Comparison of ENCODE assay signal across 9 cellular contexts in the genomic region with DNA sequence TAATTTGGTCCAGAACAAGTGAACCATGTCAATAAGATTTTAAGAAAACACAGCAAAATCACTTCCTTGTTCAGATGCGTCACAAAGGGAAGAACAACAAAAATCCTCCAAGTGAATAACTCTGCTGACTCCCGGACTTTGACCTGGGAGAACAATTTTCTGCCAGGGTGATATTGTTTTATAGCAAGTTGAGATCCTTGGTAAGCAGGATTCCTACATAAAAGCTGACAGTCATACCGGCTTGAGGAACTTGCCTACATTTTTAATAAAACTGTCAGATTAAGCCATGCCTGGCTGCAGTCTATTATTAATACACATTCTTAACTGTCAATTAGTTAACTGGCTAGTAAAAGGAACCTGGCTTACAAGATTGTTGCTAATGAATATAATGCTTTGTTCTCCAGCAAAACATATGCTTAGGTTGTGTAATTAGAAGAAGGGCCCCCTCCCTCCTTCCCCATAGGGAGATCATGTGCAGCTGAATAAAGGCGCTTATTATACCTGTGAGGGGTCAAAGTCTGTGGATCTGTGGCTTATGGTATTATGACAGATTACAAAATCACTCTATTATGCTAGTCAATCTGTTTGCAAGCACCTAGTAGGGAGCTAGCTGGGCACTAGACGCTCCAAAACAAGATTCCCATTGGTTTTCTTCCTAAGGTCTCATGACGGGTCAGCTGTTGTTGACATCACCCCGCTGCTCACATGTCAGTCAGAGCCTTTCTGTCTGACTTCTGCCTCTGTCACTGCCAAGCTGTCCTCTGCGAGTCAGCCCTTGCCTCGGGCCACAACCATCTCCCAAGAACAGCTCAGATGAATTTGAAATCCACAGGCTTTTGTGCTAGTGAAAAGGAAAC. TPM values are rescaled to one million over a fixed set of nuclear protein-coding genes. Genes with fewer than 3 reads are reported as not detected.
DNase-seq lines count a peak whose midpoint lies in the region; ATAC-seq, FAIRE-seq and TF ChIP-seq lines count a peak whose summit lies in the region.
"Had no signal": no experiment of that assay in that cellular context is flagged by ENCODE, and none has a peak within 500 bp of the region (broad histone marks: within the 10 kb centered on the region; RNA-seq: fewer than 3 reads in every experiment).

No MANE protein-coding gene starts in this region.

- H3K4me1 ChIP-seq in OCI-LY3 (ENCODE audit: low read length) (peaks cover 6% of the 10 kb centered on the region), esophagus (ENCODE audit: control insufficient read depth in 2 of 2, insufficient read depth in 2 of 2, low read length in 1 of 2) (no peaks in the 10 kb centered on the region), sigmoid colon (no peaks in the 10 kb centered on the region)

- H3K27ac ChIP-seq in OCI-LY3 (ENCODE audit: low read length) (no peak overlapping the region), esophagus (ENCODE audit: low read depth in 2 of 2, low read length in 1 of 2) (peak overlapping the region; percentile 39 to 47), sigmoid colon (no peak overlapping the region)

- no peaks in the 10 kb centered on the region for H3K79me2 ChIP-seq in OCI-LY3 (ENCODE audit: low read length)

- TF ChIP-seq EP300 in sigmoid colon (IDR thresholded peaks at IDR 0.05): no peak

- no peak for TF ChIP-seq POLR2A in sigmoid colon (IDR thresholded peaks at IDR 0.05)

- POLR2A ChIA-PET in T-cell (lab: Charles Lee): no interaction called here

- WGBS in esophagus, 2 donors: 25 to 34% methylated on average over 9 of the region's 9 CpGs
- WGBS in sigmoid colon, 2 donors: 13 to 54% methylated on average over 9 of the region's 9 CpGs

- no peak for TF ChIP-seq CTCF in OCI-LY3 (IDR thresholded peaks at IDR 0.05; ENCODE audit: low read depth, low read length)
- no peak for TF ChIP-seq CTCF in neural crest cell (conservative IDR thresholded peaks at IDR 0.05)
- TF ChIP-seq CTCF in sigmoid colon (IDR thresholded peaks at IDR 0.05): no peak

- H3K36me3 Mint-ChIP-seq in neural crest cell (ENCODE audit: low read depth) (peaks cover 2% of the 10 kb centered on the region), T-cell (no peaks in the 10 kb centered on the region)
- H3K36me3 Mint-ChIP-seq: activated naive CD8-positive, alpha-beta T cell had no signal

- peak overlapping the region; percentile 26; the same call in 1 of the 2 replicates for H3K4me2 ChIP-seq in OCI-LY3 (ENCODE audit: low read length)

- H3K27ac Mint-ChIP-seq in neural crest cell (ENCODE audit: unreplicated experiment) (peak overlapping the region; percentile 67), T-cell (no peak overlapping the region)
- H3K27ac Mint-ChIP-seq: activated naive CD8-positive, alpha-beta T cell had no signal

- H3K4me3 ChIP-seq in OCI-LY3 (ENCODE audit: low read length): no peak overlapping the region
- no peak overlapping the region for H3K4me3 ChIP-seq in esophagus (ENCODE audit: low read depth in 1 of 2, low read length in 2 of 2)
- H3K4me3 ChIP-seq in sigmoid colon: no peak overlapping the region

- no peak overlapping the region for H3K9ac ChIP-seq in OCI-LY3 (ENCODE audit: low read length)

- FAIRE-seq in GM19239 (lab: Jason Lieb, UNC): no peak

- no peak for ATAC-seq in T-cell (replicated peaks in 1 of 4)

- no peaks in the 10 kb centered on the region for H3K36me3 ChIP-seq in OCI-LY3 (replicated peaks; ENCODE audit: low read depth, low read length)
- no peaks in the 10 kb centered on the region for H3K36me3 ChIP-seq in esophagus (ENCODE audit: control insufficient read depth in 2 of 2, insufficient read depth in 2 of 2, low read length in 1 of 2)
- H3K36me3 ChIP-seq in sigmoid colon: no peaks in the 10 kb centered on the region

- no peaks in the 10 kb centered on the region for H3K9me3 ChIP-seq in OCI-LY3 (ENCODE audit: insufficient read depth, low read length)
- no peaks in the 10 kb centered on the region for H3K9me3 ChIP-seq in esophagus (ENCODE audit: control insufficient read depth in 2 of 2, insufficient read depth in 1 of 2, low read depth in 1 of 2, low read length in 1 of 2)
- no peaks in the 10 kb centered on the region for H3K9me3 ChIP-seq in sigmoid colon

- H3K27me3 Mint-ChIP-seq in neural crest cell (ENCODE audit: low read depth): no peaks in the 10 kb centered on the region
- no peaks in the 10 kb centered on the region for H3K27me3 Mint-ChIP-seq in T-cell

- peak overlapping the region; percentile 88 for H2AFZ ChIP-seq in OCI-LY3 (ENCODE audit: low read depth, low read length)

- H3K4me3 Mint-ChIP-seq in neural crest cell: peak overlapping the region; percentile 4
- no peak overlapping the region for H3K4me3 Mint-ChIP-seq in T-cell
- H3K4me3 Mint-ChIP-seq: activated naive CD8-positive, alpha-beta T cell had no signal

- CTCF ChIA-PET in T-cell (lab: Charles Lee): no interaction called here

- DNase-seq in ELF-1 (ENCODE audit: low read depth, low spot score) (peak; percentile 89), neural crest cell (ENCODE audit: low read depth, low spot score) (peak; percentile 50), T-cell (no peak), sigmoid colon (no peak), mesenteric fat pad (ENCODE audit: low spot score) (no peak), GM19239 (ENCODE audit: insufficient read length, low spot score) (no peak)

- H3K4me1 Mint-ChIP-seq in neural crest cell (peaks cover 32% of the 10 kb centered on the region), T-cell (no peaks in the 10 kb centered on the region)

- H3K9me3 Mint-ChIP-seq in neural crest cell: no peaks in the 10 kb centered on the region
- H3K9me3 Mint-ChIP-seq in T-cell: no peaks in the 10 kb centered on the region

- H3K27me3 ChIP-seq in OCI-LY3 (ENCODE audit: low read depth, low read length) (no peaks in the 10 kb centered on the region), esophagus (ENCODE audit: control insufficient read depth in 1 of 2, insufficient read depth in 2 of 2, low read length in 2 of 2) (no peaks in the 10 kb centered on the region), sigmoid colon (no peaks in the 10 kb centered on the region)

- H4K20me1 ChIP-seq in OCI-LY3 (ENCODE audit: insufficient read depth, low read length): no peaks in the 10 kb centered on the region

- intact Hi-C loops in sigmoid colon (cut with DNase I): no loop called here

RNA-seq across cellular contexts. Expression of a gene that starts 44.6 kb away (rescaled TPM):
- 10 to 100 TPM; 14.9 to 23.0 TPM for polyA plus RNA-seq in esophagus
- total RNA-seq in neural crest cell: 109 and 114 TPM in 2 replicates
- total RNA-seq in T-cell: 10 to 100 TPM; 56.2 to 85.5 (median 68.7) TPM
- 10 to 100 TPM; 31.7 to 44.9 (median 33.9) TPM for total RNA-seq in sigmoid colon
- 10 to 100 TPM in 1 of 3 donors, 1 to 10 TPM in 2; 4.9 to 25.6 (median 7.2) TPM for polyA plus RNA-seq in sigmoid colon
- total RNA-seq in mesenteric fat pad: 126 TPM

Comparison
In these comparisons a context has a peak if more than half of its experiments do, and no peak if none do; other contexts are left out.
1. DNase-seq: peak in ELF-1 (single experiment) and neural crest cell (single experiment); none in T-cell (0 of 34), sigmoid colon (single experiment), mesenteric fat pad (single experiment) and GM19239 (single experiment).
2. H3K27ac ChIP-seq: peak in esophagus (2 of 2); none in OCI-LY3 (single experiment) and sigmoid colon (0 of 4).